21 cellular contexts compared by ENCODE assay signal in the genomic region with DNA sequence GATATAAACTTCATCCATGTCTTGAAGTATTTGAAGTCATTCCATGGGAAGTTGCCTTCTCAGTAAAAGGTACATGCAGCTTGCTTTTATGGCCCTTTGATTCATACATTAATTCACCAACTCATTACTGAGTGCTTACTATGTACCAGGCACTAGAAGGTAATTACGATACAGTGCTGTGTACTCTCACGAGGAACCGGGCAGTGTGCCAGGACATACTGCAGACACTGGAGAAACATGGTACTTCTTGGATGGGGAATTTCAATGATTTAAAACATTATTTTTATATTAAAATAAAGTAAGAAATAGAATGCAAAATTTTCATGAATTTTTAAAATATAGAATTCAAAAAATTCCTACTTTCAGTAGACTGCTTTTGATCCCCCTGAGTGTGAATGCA.
DNase-seq lines count a peak whose midpoint lies in the region; ATAC-seq and TF ChIP-seq lines count a peak whose summit lies in the region.
"Had no signal": no experiment of that assay in that cellular context is flagged by ENCODE, and none has a peak within 500 bp of the region (broad histone marks: within the 10 kb centered on the region; RNA-seq: fewer than 3 reads in every experiment).

No MANE protein-coding gene starts in this region.

- TF ChIP-seq CTCF in left ventricle myocardium inferior (IDR thresholded peaks at IDR 0.05; ENCODE audit: borderline replicate concordance), result no peak

- H3K36me3 ChIP-seq in left ventricle myocardium inferior, result no peaks in the 10 kb centered on the region

- no peak for ATAC-seq in right cardiac atrium
- ATAC-seq in GM19463 (IDR thresholded peaks at IDR 0.05; ENCODE audit: unreplicated experiment), result no peak
- no peak for ATAC-seq in HG03045 (IDR thresholded peaks at IDR 0.05; ENCODE audit: unreplicated experiment)
- ATAC-seq: activated CD4-positive, CD25-positive, alpha-beta regulatory T cell treated with anti-CD3 and anti-CD28 coated beads, Interleukin-2, amount 50 U/mL, for 24 hours; left lobe of liver; psoas muscle had no signal

- H3K4me3 ChIP-seq in right cardiac atrium (ENCODE audit: low read length), result no peak overlapping the region
- no peak overlapping the region for H3K4me3 ChIP-seq in left ventricle myocardium inferior
- H3K4me3 ChIP-seq: psoas muscle had no signal

- DNase-seq in right cardiac atrium, result peak; percentile 11 to 53 (median 25)
- DNase-seq in left ventricle myocardium inferior, result no peak
- peak; percentile 77 for DNase-seq in NCI-H1436 treated with DMSO at 0.1 percent for 48 hours (lab: John Stamatoyannopoulos, UW)
- peak; percentile 17 for DNase-seq in NCI-H774 (lab: John Stamatoyannopoulos, UW)
- DNase-seq in activated CD8-positive, alpha-beta memory T cell treated with anti-CD3 and anti-CD28 coated beads for 24 hours, result no peak
- DNase-seq: activated CD4-positive, alpha-beta T cell treated with anti-CD3 and anti-CD28 coated beads, Interleukin-2, amount 50 U/mL, for 4 hours; activated naive CD4-positive, alpha-beta T cell treated with Interleukin-2 at 50 U/mL for 16 hours; C1 segment of cervical spinal cord; Caco-2; erythroblast; glutamatergic neuron; MM.1S; NCI-H226; psoas muscle; stimulated activated CD4-positive, alpha-beta T cell treated with anti-CD3 and anti-CD28 coated beads, Interleukin-4, amount 100 ng/mL, for 24 hours; T-helper 2 cell; trophoblast cell had no signal

- 45% methylated on average over 3 of the region's 3 CpGs for WGBS in right cardiac atrium

- H3K27me3 ChIP-seq in right cardiac atrium (ENCODE audit: control insufficient read depth, insufficient read depth), result no peaks in the 10 kb centered on the region
- peaks cover 4% of the 10 kb centered on the region for H3K27me3 ChIP-seq in left ventricle myocardium inferior (ENCODE audit: low read depth)

- H3K9me3 ChIP-seq in right cardiac atrium (ENCODE audit: control insufficient read depth, low read length), result no peaks in the 10 kb centered on the region
- H3K9me3 ChIP-seq in left ventricle myocardium inferior (replicated peaks), result no peaks in the 10 kb centered on the region
- H3K9me3 ChIP-seq: Caco-2, psoas muscle had no signal

- intact Hi-C loops in right cardiac atrium (cut with DNase I) (no loop called here), left ventricle myocardium inferior (cut with micrococcal nuclease) (loop anchor here (5.0 kb wide), 1 partner anchor 439 kb away; no protein-coding TSS in a partner anchor)

- H3K27ac ChIP-seq in right cardiac atrium (ENCODE audit: low read length), result no peak overlapping the region
- H3K27ac ChIP-seq in left ventricle myocardium inferior (replicated peaks), result no peak overlapping the region
- H3K27ac ChIP-seq: psoas muscle had no signal

- H3K4me1 ChIP-seq in right cardiac atrium (ENCODE audit: control insufficient read depth, insufficient read depth, low read length) (no peaks in the 10 kb centered on the region), left ventricle myocardium inferior (peaks cover 2% of the 10 kb centered on the region)

Comparison
In these comparisons a context has a peak if more than half of its experiments do, and no peak if none do; other contexts are left out.
1. DNase-seq: peak in right cardiac atrium (3 of 3), NCI-H1436 treated with DMSO at 0.1 percent for 48 hours (single experiment) and NCI-H774 (single experiment); none in left ventricle myocardium inferior (single experiment) and activated CD8-positive, alpha-beta memory T cell treated with anti-CD3 and anti-CD28 coated beads for 24 hours (single experiment).